ENCODE assay signal across 8 cellular contexts in the genomic region with DNA sequence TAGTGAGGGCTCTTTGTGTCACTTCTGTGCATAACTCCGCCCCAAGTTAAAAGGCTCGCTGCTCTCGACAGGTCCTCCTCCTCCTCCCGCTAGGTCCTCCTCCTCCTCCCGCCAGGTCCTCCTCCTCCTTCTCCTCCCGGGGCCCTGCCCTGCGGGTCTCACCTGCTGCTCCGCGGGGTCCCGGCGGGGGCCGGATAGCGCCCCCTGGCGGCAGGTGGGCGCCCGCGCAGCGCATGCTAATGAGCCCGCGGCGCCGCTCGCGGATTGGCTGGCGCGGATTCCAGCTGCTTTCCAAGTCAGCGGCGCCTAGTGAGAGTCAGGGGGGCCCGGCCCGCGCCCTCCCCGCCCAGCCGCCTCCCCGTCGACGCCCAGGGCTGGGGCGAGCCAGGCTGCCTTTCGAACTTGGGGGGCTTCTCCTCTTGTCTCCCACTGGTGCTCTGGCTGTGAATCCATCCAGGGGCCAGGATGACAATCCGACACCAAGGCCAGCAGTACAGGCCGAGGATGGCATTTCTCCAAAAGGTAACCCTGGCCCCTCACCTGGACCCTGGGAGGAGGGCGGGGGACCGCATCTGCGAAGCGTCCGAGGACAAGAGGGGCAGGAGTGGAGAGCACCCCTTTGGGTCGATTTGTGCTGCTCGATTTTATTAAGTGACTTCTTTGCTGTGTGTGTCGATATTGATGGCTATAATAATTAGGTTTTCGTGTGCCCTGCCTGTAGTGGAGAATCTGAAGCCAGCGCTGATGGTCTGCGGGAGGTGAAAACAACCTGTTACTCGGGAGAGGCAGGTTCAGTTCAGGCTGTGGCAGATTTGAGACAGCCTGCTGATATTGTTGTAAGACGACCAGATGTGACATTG. TPM values are rescaled to one million over a fixed set of nuclear protein-coding genes. Genes with fewer than 3 reads are reported as not detected.
DNase-seq lines count a peak whose midpoint lies in the region; ATAC-seq and TF ChIP-seq lines count a peak whose summit lies in the region.

TSS of gene RGS9 (plus strand) at position 295 of the 860 bp plus-strand sequence. CDS start at position 466, 171 bp downstream.

- H3K4me1 ChIP-seq in Karpas-422 (ENCODE audit: low read length) = peaks cover 10% of the 10 kb centered on the region
- peaks cover 12% of the 10 kb centered on the region for H3K4me1 ChIP-seq in suprapubic skin

- no peak for TF ChIP-seq EP300 in suprapubic skin (IDR thresholded peaks at IDR 0.05)

- H3K4me3 ChIP-seq in Karpas-422 (ENCODE audit: low read length) = peak within 1 kb of the TSS; percentile 42; the same call in 1 of the 2 replicates
- peak within 1 kb of the TSS; percentile 34 for H3K4me3 ChIP-seq in suprapubic skin

- no peak within 1 kb of the TSS for H3K27ac ChIP-seq in Karpas-422 (ENCODE audit: low read length)
- H3K27ac ChIP-seq in suprapubic skin = no peak within 1 kb of the TSS

- no peak for TF ChIP-seq POLR2A in suprapubic skin (IDR thresholded peaks at IDR 0.05)

- ATAC-seq in GM21825 (IDR thresholded peaks at IDR 0.05; ENCODE audit: unreplicated experiment) = peak; percentile 89

- no peaks in the 10 kb centered on the region for H3K9me3 ChIP-seq in Karpas-422 (ENCODE audit: low read length)
- H3K9me3 ChIP-seq in suprapubic skin = no peaks in the 10 kb centered on the region

- DNase-seq in Daoy (ENCODE audit: low read depth) (peak; percentile 83), Karpas-422 (peak; percentile 92), SHP77 (lab: John Stamatoyannopoulos, UW) (peak; percentile 45 to 74), glomerular visceral epithelial cell (ENCODE audit: extremely low spot score) (peak; percentile 86), occipital lobe (lab: John Stamatoyannopoulos, UW) (peak; percentile 60), suprapubic skin (ENCODE audit: low spot score in 2 of 2) (peak; percentile 87 to 89)
- peak; percentile 79 for DNase-seq in activated gamma-delta T cell treated with anti-CD3 and anti-CD28 coated beads, Interleukin-2, amount 50 U/mL, for 16 hours (ENCODE audit: low read depth)

- no peaks in the 10 kb centered on the region for H3K27me3 ChIP-seq in Karpas-422 (ENCODE audit: low read length)
- peaks cover 20% of the 10 kb centered on the region for H3K27me3 ChIP-seq in suprapubic skin

- peak within 1 kb of the TSS; percentile 72; the same call in 1 of the 2 replicates for H2AFZ ChIP-seq in Karpas-422 (ENCODE audit: low read length)

- no peaks in the 10 kb centered on the region for H3K79me2 ChIP-seq in Karpas-422 (ENCODE audit: low read length)

- H3K4me2 ChIP-seq in Karpas-422 (ENCODE audit: low read depth, low read length, poor library complexity, severe bottlenecking) = peak within 1 kb of the TSS; percentile 61

- WGBS in suprapubic skin = 7% methylated on average over 19 of the region's 53 CpGs

- H3K9me2 ChIP-seq in Karpas-422 (replicated peaks; ENCODE audit: insufficient read depth, low read length) = no peaks in the 10 kb centered on the region

- H3K36me3 ChIP-seq in Karpas-422 (ENCODE audit: insufficient read depth, low read length) (no peaks in the 10 kb centered on the region), suprapubic skin (no peaks in the 10 kb centered on the region)

- no peaks in the 10 kb centered on the region for H4K20me1 ChIP-seq in Karpas-422 (ENCODE audit: insufficient read depth, low read depth, low read length)

- peak within 1 kb of the TSS; percentile 51 for H3K9ac ChIP-seq in Karpas-422 (ENCODE audit: low read length)

- TF ChIP-seq CTCF in suprapubic skin (IDR thresholded peaks at IDR 0.05) = peak; percentile 90 to 99

RNA-seq across cellular contexts. Expression of gene RGS9, which starts in this region (rescaled TPM):
- 0.24 and 1.1 TPM in 2 replicates for total RNA-seq in Daoy (2014; rRNA removed; shearing (Covaris generic))
- total RNA-seq in Karpas-422 (2014; rRNA removed; shearing (Covaris generic); ENCODE audit: low replicate concordance) = 12.9 and 13.4 TPM in 2 replicates
- 4.2 TPM for total RNA-seq in occipital lobe
- 1 to 10 TPM; 1.1 to 8.5 (median 3.6) TPM for total RNA-seq in suprapubic skin
